Comparison of ENCODE assay signal across 1 cellular context in genomic region chr13:90287521-90287920, GRCh38.
TF ChIP-seq lines count a peak whose summit lies in the region.

No MANE protein-coding gene starts in this region.

TF ChIP-seq in WTC11, 78 proteins besides CTCF, POLR2A, EP300 and RAD21 (continued from another document):
- TF ChIP-seq, protein P1, sequence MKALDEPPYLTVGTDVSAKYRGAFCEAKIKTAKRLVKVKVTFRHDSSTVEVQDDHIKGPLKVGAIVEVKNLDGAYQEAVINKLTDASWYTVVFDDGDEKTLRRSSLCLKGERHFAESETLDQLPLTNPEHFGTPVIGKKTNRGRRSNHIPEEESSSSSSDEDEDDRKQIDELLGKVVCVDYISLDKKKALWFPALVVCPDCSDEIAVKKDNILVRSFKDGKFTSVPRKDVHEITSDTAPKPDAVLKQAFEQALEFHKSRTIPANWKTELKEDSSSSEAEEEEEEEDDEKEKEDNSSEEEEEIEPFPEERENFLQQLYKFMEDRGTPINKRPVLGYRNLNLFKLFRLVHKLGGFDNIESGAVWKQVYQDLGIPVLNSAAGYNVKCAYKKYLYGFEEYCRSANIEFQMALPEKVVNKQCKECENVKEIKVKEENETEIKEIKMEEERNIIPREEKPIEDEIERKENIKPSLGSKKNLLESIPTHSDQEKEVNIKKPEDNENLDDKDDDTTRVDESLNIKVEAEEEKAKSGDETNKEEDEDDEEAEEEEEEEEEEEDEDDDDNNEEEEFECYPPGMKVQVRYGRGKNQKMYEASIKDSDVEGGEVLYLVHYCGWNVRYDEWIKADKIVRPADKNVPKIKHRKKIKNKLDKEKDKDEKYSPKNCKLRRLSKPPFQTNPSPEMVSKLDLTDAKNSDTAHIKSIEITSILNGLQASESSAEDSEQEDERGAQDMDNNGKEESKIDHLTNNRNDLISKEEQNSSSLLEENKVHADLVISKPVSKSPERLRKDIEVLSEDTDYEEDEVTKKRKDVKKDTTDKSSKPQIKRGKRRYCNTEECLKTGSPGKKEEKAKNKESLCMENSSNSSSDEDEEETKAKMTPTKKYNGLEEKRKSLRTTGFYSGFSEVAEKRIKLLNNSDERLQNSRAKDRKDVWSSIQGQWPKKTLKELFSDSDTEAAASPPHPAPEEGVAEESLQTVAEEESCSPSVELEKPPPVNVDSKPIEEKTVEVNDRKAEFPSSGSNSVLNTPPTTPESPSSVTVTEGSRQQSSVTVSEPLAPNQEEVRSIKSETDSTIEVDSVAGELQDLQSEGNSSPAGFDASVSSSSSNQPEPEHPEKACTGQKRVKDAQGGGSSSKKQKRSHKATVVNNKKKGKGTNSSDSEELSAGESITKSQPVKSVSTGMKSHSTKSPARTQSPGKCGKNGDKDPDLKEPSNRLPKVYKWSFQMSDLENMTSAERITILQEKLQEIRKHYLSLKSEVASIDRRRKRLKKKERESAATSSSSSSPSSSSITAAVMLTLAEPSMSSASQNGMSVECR (CRISPR knock-in tag; IDR thresholded peaks at IDR 0.05; ENCODE audit: borderline replicate concordance): no peak
TF ChIP-seq in WTC11: peak in this region for 1.
